Comparison of ENCODE assay signal across 23 cellular contexts in the genomic region with DNA sequence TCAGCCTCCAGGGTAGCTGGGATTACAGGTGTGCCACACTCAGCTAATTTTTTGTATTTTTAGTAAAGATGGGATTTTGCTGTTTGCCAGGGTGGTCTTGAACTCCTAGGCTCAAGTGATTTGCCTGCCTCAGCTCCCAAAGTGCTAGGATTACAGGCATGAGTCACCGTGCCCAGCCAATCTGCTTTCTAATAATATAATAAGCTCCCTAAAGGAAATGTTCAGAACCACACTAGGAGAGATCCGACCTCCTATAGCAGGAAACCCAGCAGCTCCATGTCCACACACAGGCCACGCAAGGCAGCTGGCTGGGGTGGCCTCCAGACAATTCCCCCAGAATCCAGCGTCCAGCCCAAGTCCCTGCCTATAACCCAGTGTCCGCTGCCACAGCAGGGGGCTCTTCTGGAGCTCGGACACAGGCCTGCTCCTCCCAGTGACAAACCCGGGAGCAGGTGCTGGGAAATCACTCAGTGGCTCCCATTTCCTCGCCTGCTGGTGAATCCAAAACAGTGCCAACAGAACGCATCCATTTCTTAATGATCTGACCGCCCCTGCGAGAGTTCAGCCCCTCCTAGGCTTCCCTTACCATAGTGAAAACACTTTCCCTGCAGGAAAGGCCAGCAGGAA. TPM values are rescaled to one million over a fixed set of nuclear protein-coding genes. Genes with fewer than 3 reads are reported as not detected.
DNase-seq lines count a peak whose midpoint lies in the region; ATAC-seq and TF ChIP-seq lines count a peak whose summit lies in the region.
"Had no signal": no experiment of that assay in that cellular context is flagged by ENCODE, and none has a peak within 500 bp of the region (broad histone marks: within the 10 kb centered on the region; RNA-seq: fewer than 3 reads in every experiment).

No MANE protein-coding gene starts in this region.

- peaks cover 45% of the 10 kb centered on the region for H3K4me1 Mint-ChIP-seq in Calu3 (ENCODE audit: low read depth, unreplicated experiment)

- H3K4me1 ChIP-seq in SK-N-SH (ENCODE audit: control insufficient read depth in 1 of 2, insufficient read depth in 2 of 2, low read depth in 1 of 2, low read length in 1 of 2) (peaks cover 0 to 10% of the 10 kb centered on the region in 2 experiments; a peak in 2 of 4 replicates), osteoblast (ENCODE audit: insufficient read depth, low read length) (peaks cover 14% of the 10 kb centered on the region)

- no peak overlapping the region for H3K4me3 ChIP-seq in H7 (ENCODE audit: insufficient read depth, low read depth, low read length)
- H3K4me3 ChIP-seq in SK-N-SH (ENCODE audit: low read depth in 2 of 2, low read length in 1 of 2): no peak overlapping the region
- H3K4me3 ChIP-seq in osteoblast (ENCODE audit: insufficient read depth, low read length): no peak overlapping the region
- H3K4me3 ChIP-seq: sigmoid colon had no signal

- TF ChIP-seq EP300 in SK-N-SH (IDR thresholded peaks at IDR 0.05; ENCODE audit: borderline replicate concordance in 1 of 2, low read depth in 1 of 2, low read length in 1 of 2): no peak

- no peaks in the 10 kb centered on the region for H4K20me1 ChIP-seq in SK-N-SH (ENCODE audit: insufficient read depth)
- H4K20me1 ChIP-seq in osteoblast (ENCODE audit: insufficient read depth, low read length): no peaks in the 10 kb centered on the region

- no TSS peak for BruUV-seq in Calu3 (replicated peaks; lab: Mats Ljungman, UMichigan)

- no peaks in the 10 kb centered on the region for H3K9me3 Mint-ChIP-seq in Calu3 (ENCODE audit: low read depth, unreplicated experiment)
- H3K9me3 Mint-ChIP-seq: activated CD4-positive, alpha-beta T cell treated with anti-CD3 and anti-CD28 coated beads, Interleukin-2, amount 10 ng/mL, durations not matched to agents 24 days and 14 days; activated T-helper 1 cell treated with anti-CD3 and anti-CD28 coated beads, Interleukin-12 subunit alpha, Interleukin-12 subunit beta, Interleukin-2, Interleukin-4 antibody, amounts not matched to agents 30 ng/mL and 10 ng/mL and 1 ng/mL, durations not matched to agents 14 hours and 24 hours and 36 hours; naive B cell; stimulated activated memory B cell treated with anti-CD40 and anti-IgM and Interleukin-4, amounts not matched to agents 10 μg/mL and 1 μg/mL and 100 μg/mL, for 72 hours had no signal

- TF ChIP-seq CTCF in Calu3 (IDR thresholded peaks at IDR 0.05; ENCODE audit: unreplicated experiment) (no peak), SK-N-SH (IDR thresholded peaks at IDR 0.05) (no peak), osteoblast (IDR thresholded peaks at IDR 0.05; ENCODE audit: extremely low read depth, low read depth, low read length) (no peak)

- H3K4me2 ChIP-seq in SK-N-SH (no peak overlapping the region), osteoblast (ENCODE audit: insufficient read depth, low read length) (no peak overlapping the region)

- CTCF ChIA-PET in Calu3 (lab: Charles Lee) (interaction anchor here (0.8 kb wide), 1 partner anchor 9 kb away, joined by 3 read pairs; no protein-coding TSS in a partner anchor), SK-N-SH (lab: Yijun Ruan, JAX) (interaction anchor here (0.6 kb wide), 2 partner anchors 16 to 591 kb away, joined by 3 read pairs; no protein-coding TSS in a partner anchor)

- H3K79me2 ChIP-seq in SK-N-SH (ENCODE audit: insufficient read depth): 0 out of 2 replicates have a peak, but pooled peaks cover 5% of the 10 kb centered on the region
- no peaks in the 10 kb centered on the region for H3K79me2 ChIP-seq in osteoblast (ENCODE audit: insufficient read depth, low read length)

- H3K36me3 ChIP-seq in H7 (replicated peaks; ENCODE audit: control insufficient read depth, insufficient read depth, low read length) (no peaks in the 10 kb centered on the region), SK-N-SH (replicated peaks in 1 of 2; ENCODE audit: control insufficient read depth in 1 of 2, insufficient read depth in 2 of 2, low read length in 1 of 2) (no peaks in the 10 kb centered on the region), osteoblast (ENCODE audit: insufficient read depth, low read length) (no peaks in the 10 kb centered on the region)
- H3K36me3 ChIP-seq: sigmoid colon had no signal

- no peak overlapping the region for H3K27ac Mint-ChIP-seq in Calu3 (ENCODE audit: unreplicated experiment)
- H3K27ac Mint-ChIP-seq: activated CD4-positive, alpha-beta T cell treated with anti-CD3 and anti-CD28 coated beads, Interleukin-2, amount 10 ng/mL, durations not matched to agents 24 days and 14 days; activated CD8-positive, alpha-beta memory T cell treated with anti-CD3 and anti-CD28 coated beads, Interleukin-2, amount 10 ng/mL, durations not matched to agents 7 days and 5 days; activated naive CD8-positive, alpha-beta T cell; activated T-helper 1 cell treated with anti-CD3 and anti-CD28 coated beads, Interleukin-12 subunit alpha, Interleukin-12 subunit beta, Interleukin-2, Interleukin-4 antibody, amounts not matched to agents 30 ng/mL and 10 ng/mL and 1 ng/mL, durations not matched to agents 14 hours and 24 hours and 36 hours; naive B cell; stimulated activated memory B cell treated with anti-CD40 and anti-IgM and Interleukin-4, amounts not matched to agents 10 μg/mL and 1 μg/mL and 100 μg/mL, for 72 hours had no signal

- no peak for TF ChIP-seq RAD21 in SK-N-SH (IDR thresholded peaks at IDR 0.05; ENCODE audit: low read length)

- peak overlapping the region; percentile 76 for H3K4me3 Mint-ChIP-seq in Calu3 (ENCODE audit: low read depth, unreplicated experiment)
- H3K4me3 Mint-ChIP-seq: activated CD4-positive, alpha-beta T cell treated with anti-CD3 and anti-CD28 coated beads, Interleukin-2, amount 10 ng/mL, durations not matched to agents 24 days and 14 days; activated CD8-positive, alpha-beta memory T cell treated with anti-CD3 and anti-CD28 coated beads, Interleukin-2, amount 10 ng/mL, durations not matched to agents 7 days and 5 days; activated naive CD8-positive, alpha-beta T cell; activated T-helper 1 cell treated with anti-CD3 and anti-CD28 coated beads, Interleukin-12 subunit alpha, Interleukin-12 subunit beta, Interleukin-2, Interleukin-4 antibody, amounts not matched to agents 30 ng/mL and 10 ng/mL and 1 ng/mL, durations not matched to agents 14 hours and 24 hours and 36 hours; naive B cell; stimulated activated memory B cell treated with anti-CD40 and anti-IgM and Interleukin-4, amounts not matched to agents 10 μg/mL and 1 μg/mL and 100 μg/mL, for 72 hours had no signal

- ATAC-seq in GM21576 (IDR thresholded peaks at IDR 0.05; ENCODE audit: unreplicated experiment): no peak
- ATAC-seq: activated CD8-positive, alpha-beta memory T cell treated with anti-CD3 and anti-CD28 coated beads, Interleukin-2, amount 10 ng/mL, durations not matched to agents 7 days and 5 days; left cardiac atrium; stimulated activated memory B cell treated with anti-CD40 and anti-IgM and Interleukin-4, amounts not matched to agents 10 μg/mL and 1 μg/mL and 100 μg/mL, for 72 hours had no signal

- H2AFZ ChIP-seq in SK-N-SH (ENCODE audit: low read depth) (no peak overlapping the region), osteoblast (ENCODE audit: low read length) (no peak overlapping the region)
- H2AFZ ChIP-seq: parathyroid adenoma had no signal

- H3K27me3 ChIP-seq in H7 (ENCODE audit: control insufficient read depth, insufficient read depth, low read length) (peaks cover 35% of the 10 kb centered on the region), SK-N-SH (ENCODE audit: insufficient read depth) (no peaks in the 10 kb centered on the region), osteoblast (ENCODE audit: insufficient read depth, low read length) (peaks cover 11% of the 10 kb centered on the region)

- H3K27ac ChIP-seq in SK-N-SH (ENCODE audit: low read depth in 2 of 2, low read length in 1 of 2) (no peak overlapping the region), osteoblast (ENCODE audit: low read depth, low read length) (no peak overlapping the region), caudate nucleus (ENCODE audit: low read depth, low read length) (no peak overlapping the region)
- H3K27ac ChIP-seq: parathyroid adenoma, sigmoid colon had no signal

- H3K36me3 Mint-ChIP-seq in Calu3 (ENCODE audit: insufficient read depth, unreplicated experiment): peaks cover 72% of the 10 kb centered on the region
- H3K36me3 Mint-ChIP-seq: activated CD8-positive, alpha-beta memory T cell treated with anti-CD3 and anti-CD28 coated beads, Interleukin-2, amount 10 ng/mL, durations not matched to agents 7 days and 5 days; activated naive CD8-positive, alpha-beta T cell; naive B cell; stimulated activated memory B cell treated with anti-CD40 and anti-IgM and Interleukin-4, amounts not matched to agents 10 μg/mL and 1 μg/mL and 100 μg/mL, for 72 hours had no signal

- no peak overlapping the region for H3K9ac ChIP-seq in SK-N-SH
- H3K9ac ChIP-seq: parathyroid adenoma had no signal

- H3K9me2 ChIP-seq in SK-N-SH: no peaks in the 10 kb centered on the region

- intact Hi-C loops in Calu3 (cut with micrococcal nuclease; ENCODE audit: unreplicated experiment): no loop called here

- no peak for DNase-seq in Calu3
- peak; percentile 54 for DNase-seq in H7
- DNase-seq in SK-N-SH: no peak
- DNase-seq in osteoblast (ENCODE audit: insufficient read length, low spot score, missing footprints): peak; percentile 81
- DNase-seq in activated CD4-positive, alpha-beta T cell treated with anti-CD3 and anti-CD28 coated beads for 48 hours: no peak
- DNase-seq in caudate nucleus (lab: John Stamatoyannopoulos, UW): no peak
- DNase-seq: activated CD4-positive, alpha-beta T cell treated with anti-CD3 and anti-CD28 coated beads, Interleukin-2, amount 10 ng/mL, durations not matched to agents 24 days and 14 days; activated CD8-positive, alpha-beta memory T cell treated with anti-CD3 and anti-CD28 coated beads, Interleukin-2, amount 10 ng/mL, durations not matched to agents 7 days and 5 days; AML-193; glutamatergic neuron; left cardiac atrium; mesenchymal stem cell; naive B cell; NCI-H187; NCI-H2227 treated with DMSO at 0.1 percent for 48 hours; NK-92 treated with Interleukin-12 subunit alpha and Interleukin-12 subunit beta, amount 100 ng/mL, for 24 hours; sigmoid colon had no signal

- no peaks in the 10 kb centered on the region for H3K27me3 Mint-ChIP-seq in Calu3 (ENCODE audit: unreplicated experiment)

- POLR2A ChIA-PET in SK-N-SH (lab: Yijun Ruan, JAX): no interaction called here

- H3F3A ChIP-seq in SK-N-SH (replicated peaks; ENCODE audit: insufficient read depth): no peaks in the 10 kb centered on the region

- WGBS in SK-N-SH (ENCODE audit: low lambda C conversion rate): 86% methylated on average over 9 of the region's 11 CpGs

- H3K9me3 ChIP-seq in SK-N-SH (no peaks in the 10 kb centered on the region), osteoblast (ENCODE audit: low read depth, low read length) (no peaks in the 10 kb centered on the region)
- H3K9me3 ChIP-seq: sigmoid colon had no signal

TF ChIP-seq in SK-N-SH, 30 proteins besides CTCF, POLR2A, EP300 and RAD21 (continues in another document):
- peak; percentile 13; the same call in 1 of the 2 replicates for TF ChIP-seq FOSL2 (IDR thresholded peaks at IDR 0.05; ENCODE audit: borderline replicate concordance, low read depth)
- no peak for TF ChIP-seq MEF2A (IDR thresholded peaks at IDR 0.05; ENCODE audit: borderline replicate concordance, low read depth)

RNA-seq across cellular contexts. Expression of gene RIPK4, which starts 7.5 kb away (rescaled TPM):
- total RNA-seq in Calu3 (2022) (30.0 and 30.3 TPM in 2 replicates), osteoblast (0.29 and 2.2 TPM in 2 replicates)
- total RNA-seq in H7 (2014; rRNA removed; shearing (Covaris generic)): 10.5 and 11.7 TPM in 2 replicates
- 7.0 and 11.0 TPM in 2 replicates for polyA plus RNA-seq in SK-N-SH (2012; rRNA removed)
- polyA plus RNA-seq in SK-N-SH (2012; cell fraction: cytosol; rRNA removed): 4.2 and 5.7 TPM in 2 replicates
- 33.7 and 42.4 TPM in 2 replicates for polyA plus RNA-seq in SK-N-SH (2012; cell fraction: nucleus; rRNA removed)
- total RNA-seq: activated CD4-positive, alpha-beta T cell treated with anti-CD3 and anti-CD28 coated beads, Interleukin-2, amount 10 ng/mL, durations not matched to agents 24 days and 14 days; activated CD8-positive, alpha-beta memory T cell treated with anti-CD3 and anti-CD28 coated beads, Interleukin-2, amount 10 ng/mL, durations not matched to agents 7 days and 5 days; activated T-helper 1 cell treated with anti-CD3 and anti-CD28 coated beads, Interleukin-12 subunit alpha, Interleukin-12 subunit beta, Interleukin-2, Interleukin-4 antibody, amounts not matched to agents 30 ng/mL and 10 ng/mL and 1 ng/mL, durations not matched to agents 14 hours and 24 hours and 36 hours; G401 had no signal

Comparison
In these comparisons a context has a peak if more than half of its experiments do, and no peak if none do; other contexts are left out.
1. DNase-seq: peak in H7 (single experiment) and osteoblast (single experiment); none in Calu3 (single experiment), SK-N-SH (single experiment), activated CD4-positive, alpha-beta T cell treated with anti-CD3 and anti-CD28 coated beads for 48 hours (single experiment) and caudate nucleus (0 of 61).